In the genomic region with DNA sequence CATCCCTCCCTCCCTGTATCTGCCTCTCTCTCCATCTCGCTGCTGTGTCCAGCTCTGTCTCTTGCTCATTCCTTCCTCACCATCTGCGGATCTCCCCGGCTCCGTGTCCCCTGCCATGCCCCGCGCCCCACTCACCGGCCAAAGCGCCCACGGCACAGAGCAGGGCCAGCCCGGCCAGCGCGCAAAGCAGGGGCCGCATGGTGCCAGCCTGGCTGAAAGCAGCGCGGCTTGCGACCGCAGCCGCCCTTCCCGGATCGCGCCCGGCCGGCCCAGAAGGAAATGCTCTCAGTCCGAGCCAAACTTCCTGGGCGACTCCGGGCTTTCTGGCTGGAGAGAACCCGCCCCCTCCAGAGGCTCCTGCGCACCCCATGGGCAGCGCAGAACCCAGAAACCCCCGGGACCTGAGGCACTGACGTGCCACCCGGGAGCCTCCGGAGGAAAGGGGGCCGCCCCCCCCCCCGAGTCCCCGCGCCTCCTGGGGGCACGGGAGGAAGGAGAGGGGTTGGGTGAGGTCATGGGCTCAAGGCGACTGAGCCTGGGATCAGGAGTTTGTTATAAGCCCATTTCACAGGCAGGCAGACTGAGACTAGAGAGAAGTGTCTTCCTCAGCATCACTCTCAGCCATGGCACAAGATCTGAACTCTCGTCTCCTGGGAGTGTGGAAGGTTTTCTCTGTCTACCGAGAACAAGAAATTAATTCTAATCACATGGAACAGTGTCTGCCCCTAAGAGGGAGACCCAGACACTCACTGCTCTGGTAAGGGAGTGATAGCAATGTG, we compare ENCODE assay signal across 16 cellular contexts. TPM values are rescaled to one million over a fixed set of nuclear protein-coding genes. Genes with fewer than 3 reads are reported as not detected.
DNase-seq lines count a peak whose midpoint lies in the region; ATAC-seq, FAIRE-seq and TF ChIP-seq lines count a peak whose summit lies in the region.
"Had no signal": no experiment of that assay in that cellular context is flagged by ENCODE, and none has a peak within 500 bp of the region (broad histone marks: within the 10 kb centered on the region; RNA-seq: fewer than 3 reads in every experiment).

No MANE protein-coding gene starts in this region.

- no TSS peak for BruUV-seq in K562 (replicated peaks; lab: Mats Ljungman, UMichigan)

- no peak overlapping the region for H3K27ac ChIP-seq in K562 (ENCODE audit: extremely low read depth, low read depth, low read length)
- peak overlapping the region; percentile 10 to 57 for H3K27ac ChIP-seq in testis
- H3K27ac ChIP-seq in esophagus squamous epithelium, result no peak overlapping the region
- H3K27ac ChIP-seq: thoracic aorta had no signal

- in situ Hi-C loops in K562 (cut with MboI), result no loop called here

- no peak for TF ChIP-seq RAD21 in K562 (CRISPR knock-in tag; conservative IDR thresholded peaks at IDR 0.05 in 1 of 2, IDR thresholded peaks at IDR 0.05 in 1 of 2)

- FAIRE-seq in K562 (lab: Jason Lieb, UNC), result no peak

- POLR2A ChIA-PET in K562 (lab: Yijun Ruan, JAX), result no interaction called here

- intact Hi-C loops in K562 (cut with micrococcal nuclease), result no loop called here
- intact Hi-C loops in testis (cut with DNase I; ENCODE audit: low total_unique reads), result no loop called here
- intact Hi-C loops in esophagus squamous epithelium (cut with DNase I), result no loop called here
- intact Hi-C loops in left colon (cut with DNase I, micrococcal nuclease), result no loop called here

- peak; percentile 36 for DNase-seq in NCI-H2227 (lab: John Stamatoyannopoulos, UW; ENCODE audit: unreplicated experiment)
- no peak for DNase-seq in NCI-H2227 treated with DMSO at 0.1 percent for 48 hours (lab: John Stamatoyannopoulos, UW)
- no peak for DNase-seq in K562 (ENCODE audit: extremely low read depth in 1 of 4, low spot score in 3 of 4)
- DNase-seq in iPS-NIHi7 (ENCODE audit: extremely low spot score), result peak; percentile 44
- no peak for DNase-seq in testis
- DNase-seq in activated CD8-positive, alpha-beta memory T cell treated with anti-CD3 and anti-CD28 coated beads, Interleukin-2, amount 50 U/mL, for 48 hours, result no peak
- DNase-seq in esophagus squamous epithelium (lab: John Stamatoyannopoulos, UW), result no peak
- no peak for DNase-seq in left colon
- DNase-seq: activated CD8-positive, alpha-beta T cell treated with anti-CD3 and anti-CD28 coated beads for 36 hours; activated naive CD4-positive, alpha-beta T cell treated with anti-CD3 and anti-CD28 coated beads, Interleukin-2, amount 50 U/mL, for 16 hours; cortex of kidney; NCI-H2029 treated with DMSO at 0.1 percent for 48 hours had no signal

- TF ChIP-seq CTCF in K562 (IDR thresholded peaks at IDR 0.05 in 2 of 3, conservative IDR thresholded peaks at IDR 0.05 in 1 of 3; ENCODE audit: insufficient read depth in 2 of 3, low read depth in 1 of 3, low read length in 3 of 3), result no peak
- no peak for TF ChIP-seq CTCF in testis (IDR thresholded peaks at IDR 0.05)
- no peak for TF ChIP-seq CTCF in esophagus squamous epithelium (IDR thresholded peaks at IDR 0.05)

- TF ChIP-seq EP300 in K562 (IDR thresholded peaks at IDR 0.05; ENCODE audit: low read length), result no peak

- no peak overlapping the region for H3K9ac ChIP-seq in K562 (ENCODE audit: insufficient read depth in 1 of 2, low read depth in 2 of 2, low read length in 2 of 2)

- 0 out of 2 replicates have a peak, but pooled peaks cover 4% of the 10 kb centered on the region for H4K20me1 ChIP-seq in K562 (replicated peaks; ENCODE audit: control insufficient read depth, insufficient read depth, low read length)

- H3K27me3 ChIP-seq in K562 (ENCODE audit: control insufficient read depth in 2 of 2, insufficient read depth in 2 of 2, low read length in 2 of 2) (peaks cover 0 to 12% of the 10 kb centered on the region in 2 experiments; a peak in 3 of 5 replicates), testis (no peaks in the 10 kb centered on the region), esophagus squamous epithelium (peaks cover 0 to 67% (median 5%) of the 10 kb centered on the region in 4 donors)

- no peak overlapping the region for H3K4me2 ChIP-seq in K562 (ENCODE audit: insufficient read depth, low read length)

- H3K4me1 ChIP-seq in K562 (replicated peaks in 1 of 2; ENCODE audit: control insufficient read depth in 2 of 2, insufficient read depth in 2 of 2, low read length in 2 of 2), result no peaks in the 10 kb centered on the region
- peaks cover 12% of the 10 kb centered on the region for H3K4me1 ChIP-seq in testis
- H3K4me1 ChIP-seq in esophagus squamous epithelium, result peaks cover 0 to 6% (median 0%) of the 10 kb centered on the region in 3 donors
- H3K4me1 ChIP-seq: gastrocnemius medialis had no signal

- no peak for TF ChIP-seq POLR2A in K562 (conservative IDR thresholded peaks at IDR 0.05)
- TF ChIP-seq POLR2A in testis (IDR thresholded peaks at IDR 0.05), result no peak
- no peak for TF ChIP-seq POLR2A in esophagus squamous epithelium (IDR thresholded peaks at IDR 0.05)

- H3K9me3 ChIP-seq in K562 (replicated peaks; ENCODE audit: control insufficient read depth, insufficient read depth, low read depth, low read length) (no peaks in the 10 kb centered on the region), testis (no peaks in the 10 kb centered on the region), esophagus squamous epithelium (no peaks in the 10 kb centered on the region)
- H3K9me3 ChIP-seq: gastrocnemius medialis, thoracic aorta had no signal

- 5% methylated on average over 29 of the region's 41 CpGs for WGBS in K562 (ENCODE audit: insufficient coverage, low coverage, missing lambda C conversion rate)
- 4% methylated on average over 31 to 41 of the region's 41 CpGs for WGBS in testis, 2 donors
- WGBS in esophagus squamous epithelium, 2 donors, result 14 to 29% methylated on average over 5 to 8 of the region's 41 CpGs

- no peaks in the 10 kb centered on the region for H3K9me1 ChIP-seq in K562 (ENCODE audit: control insufficient read depth, insufficient read depth, low read length)

- CTCF ChIA-PET in K562 (lab: Yijun Ruan, JAX; ENCODE audit: low intra/inter-chr PET ratio), result no interaction called here

- ATAC-seq in K562 (no peak), left colon (no peak)
- ATAC-seq: activated CD8-positive, alpha-beta T cell treated with anti-CD3 and anti-CD28 coated beads for 36 hours; gastrocnemius medialis had no signal

- H3K36me3 ChIP-seq in K562 (ENCODE audit: control insufficient read depth, insufficient read depth, low read length) (no peaks in the 10 kb centered on the region), testis (ENCODE audit: low read depth, missing control alignments) (no peaks in the 10 kb centered on the region), esophagus squamous epithelium (no peaks in the 10 kb centered on the region)
- H3K36me3 ChIP-seq: gastrocnemius medialis, thoracic aorta had no signal

- H3K4me3 ChIP-seq in K562 (no peak overlapping the region), testis (peak overlapping the region; percentile 13 to 48), esophagus squamous epithelium (peak overlapping the region in 1 of 4 donors; percentile 34)
- H3K4me3 ChIP-seq: thoracic aorta had no signal

- no peak overlapping the region for H2AFZ ChIP-seq in K562 (ENCODE audit: low read depth, low read length)

- no peaks in the 10 kb centered on the region for H3K79me2 ChIP-seq in K562 (ENCODE audit: control insufficient read depth, insufficient read depth, low read length)

TF ChIP-seq in K562, 482 proteins besides CTCF, POLR2A, EP300 and RAD21:
- TF ChIP-seq ZZZ3 (IDR thresholded peaks at IDR 0.05), result no peak
- no peak for TF ChIP-seq HNRNPH1 (optimal IDR thresholded peaks at IDR 0.05; ENCODE audit: low read depth, low read length)
- no peak for TF ChIP-seq ZNF76 (CRISPR knock-in tag; IDR thresholded peaks at IDR 0.05; ENCODE audit: borderline replicate concordance)
- no peak for TF ChIP-seq GTF2A2 (tag; IDR thresholded peaks at IDR 0.05)
- TF ChIP-seq RBM25 (IDR thresholded peaks at IDR 0.05; ENCODE audit: low read depth, low read length, severe bottlenecking), result peak; percentile 61
TF ChIP-seq in K562: peak in this region for 1.

RNA-seq across cellular contexts. Expression of gene RAB6C, which starts 45.2 kb away (rescaled TPM):
- not detected in 2 replicates for total RNA-seq in K562 (2011; cell fraction: chromatin; rRNA removed; ENCODE audit: low replicate concordance)
- total RNA-seq in K562 (2011; cell fraction: nucleolus; rRNA removed), result not detected in 2 replicates
- total RNA-seq in K562 (2011; cell fraction: nucleoplasm; rRNA removed), result not detected in 2 replicates
- total RNA-seq in K562 (2014; rRNA removed), result not detected in 2 replicates
- not detected in 2 replicates for total RNA-seq in K562 (2014; rRNA removed; fragmentation: Illumina TruSeq; extraction: Trizol)
- total RNA-seq in K562 (2015; rRNA removed; fragmentation: Illumina TruSeq; extraction: Trizol), result not detected in 2 replicates
- total RNA-seq in K562 (2021), result not detected in 2 replicates
- polyA plus RNA-seq in K562 (2011; rRNA removed), result not detected in 2 replicates
- polyA plus RNA-seq in K562 (2011; cell fraction: cytosol; rRNA removed), result not detected in 2 replicates
- not detected in 2 replicates for polyA plus RNA-seq in K562 (2011; cell fraction: nucleus; rRNA removed)
- 0.06 TPM in 1 of 2 replicates, not detected in the other for polyA plus RNA-seq in K562 (2012)
- not detected in 2 replicates for polyA plus RNA-seq in K562 (2014; fragmentation: Illumina TruSeq; extraction: Trizol)
- not detected for polyA plus RNA-seq in K562 (2014; fragmentation: Nextera tagmentation; extraction: Ambion mirVana)
- polyA plus RNA-seq in K562 (2014; rRNA removed), result not detected in 2 replicates
- polyA minus RNA-seq in K562 (2011; rRNA and poly(A)+ RNA removed), result not detected in 2 replicates
- not detected in 2 replicates for polyA minus RNA-seq in K562 (2011; cell fraction: cytosol; rRNA and poly(A)+ RNA removed)
- polyA minus RNA-seq in K562 (2011; cell fraction: nucleus; rRNA and poly(A)+ RNA removed), result not detected in 2 replicates
- 1 to 10 TPM; 1.9 to 2.6 TPM for total RNA-seq in testis
- polyA plus RNA-seq in testis (ENCODE audit: insufficient read depth, low read depth, low replicate concordance), result 1.6 TPM
- total RNA-seq in esophagus squamous epithelium, result not detected
- total RNA-seq in left colon, result under 1 TPM in 1 of 2 donors, not detected in 1; 0.15 TPM
- total RNA-seq: activated CD8-positive, alpha-beta T cell treated with anti-CD3 and anti-CD28 coated beads for 36 hours; gastrocnemius medialis; H4; T-helper 2 cell treated with Interferon-gamma antibody and Interleukin-4, amounts not matched to agents 100 ng/mL and 5 ng/mL, for 36 hours had no signal

Comparison
In these comparisons a context has a peak if more than half of its experiments do, and no peak if none do; other contexts are left out.
1. DNase-seq: peak in NCI-H2227 (single experiment) and iPS-NIHi7 (single experiment); none in NCI-H2227 treated with DMSO at 0.1 percent for 48 hours (single experiment), K562 (0 of 4), testis (single experiment), activated CD8-positive, alpha-beta memory T cell treated with anti-CD3 and anti-CD28 coated beads, Interleukin-2, amount 50 U/mL, for 48 hours (single experiment), esophagus squamous epithelium (single experiment) and left colon (0 of 2).
2. H3K27ac ChIP-seq: peak in testis (2 of 2); none in K562 (single experiment) and esophagus squamous epithelium (0 of 4).